ENCODE assay signal across 25 cellular contexts in genomic region chr17:74497471-74497870, GRCh38. TPM values are rescaled to one million over a fixed set of nuclear protein-coding genes. Genes with fewer than 3 reads are reported as not detected.
DNase-seq lines count a peak whose midpoint lies in the region; ATAC-seq, FAIRE-seq and TF ChIP-seq lines count a peak whose summit lies in the region.
"Had no signal": no experiment of that assay in that cellular context is flagged by ENCODE, and none has a peak within 500 bp of the region (broad histone marks: within the 10 kb centered on the region; RNA-seq: fewer than 3 reads in every experiment).

No MANE protein-coding gene starts in this region.

- no peaks in the 10 kb centered on the region for H3K9me3 Mint-ChIP-seq in glutamatergic neuron (ENCODE audit: unreplicated experiment)
- H3K9me3 Mint-ChIP-seq: CD8-positive, alpha-beta T cell; H9 had no signal

- H3K27me3 Mint-ChIP-seq in T-helper 17 cell (peaks cover 15% of the 10 kb centered on the region), glutamatergic neuron (ENCODE audit: unreplicated experiment) (peaks cover 6% of the 10 kb centered on the region)

- intact Hi-C loops in cardiac septum (cut with DNase I), result no loop called here
- intact Hi-C loops in left ventricle myocardium superior (cut with micrococcal nuclease), result no loop called here

- peak overlapping the region; percentile 63 for H3K27ac Mint-ChIP-seq in T-helper 17 cell
- H3K27ac Mint-ChIP-seq in glutamatergic neuron (ENCODE audit: unreplicated experiment), result no peak overlapping the region
- H3K27ac Mint-ChIP-seq: CD8-positive, alpha-beta T cell; H9; HFFc6 had no signal

- ATAC-seq in left ventricle myocardium superior (no peak), T-helper 17 cell (no peak), left lobe of liver (no peak)
- ATAC-seq: CD8-positive, alpha-beta T cell had no signal

- H3K9me3 ChIP-seq in T-helper 17 cell (ENCODE audit: control insufficient read depth, low read length, poor library complexity, severe bottlenecking), result no peaks in the 10 kb centered on the region
- H3K9me3 ChIP-seq: MG63 had no signal

- H3K4me3 Mint-ChIP-seq in T-helper 17 cell (no peak overlapping the region), glutamatergic neuron (ENCODE audit: unreplicated experiment) (no peak overlapping the region)
- H3K4me3 Mint-ChIP-seq: CD8-positive, alpha-beta T cell; H9; HFFc6 had no signal

- DNase-seq in cardiac septum (ENCODE audit: low spot score) (peak; percentile 51), left ventricle myocardium superior (no peak), T-helper 17 cell (no peak), left lobe of liver (ENCODE audit: low spot score) (peak; percentile 39), urothelium cell line (ENCODE audit: low spot score) (peak; percentile 3), NCI-H1092 treated with DMSO at 0.1 percent for 48 hours (lab: John Stamatoyannopoulos, UW) (no peak), Ammon's horn (ENCODE audit: low spot score) (no peak), glutamatergic neuron (no peak)
- DNase-seq: DMS153, GM23248, H9, HFFc6, MG63, NCI-H1092, NCI-H1436 treated with DMSO at 0.1 percent for 48 hours, NCI-H2029, NCI-H526, Right ventricle myocardium superior had no signal

- no peaks in the 10 kb centered on the region for H3K36me3 Mint-ChIP-seq in T-helper 17 cell (ENCODE audit: low read depth)
- H3K36me3 Mint-ChIP-seq in glutamatergic neuron (ENCODE audit: unreplicated experiment), result no peaks in the 10 kb centered on the region
- H3K36me3 Mint-ChIP-seq: CD8-positive, alpha-beta T cell had no signal

- TF ChIP-seq CTCF in glutamatergic neuron (IDR thresholded peaks at IDR 0.05; ENCODE audit: partially characterized antibody, unreplicated experiment), result no peak

- H3K4me1 Mint-ChIP-seq in T-helper 17 cell, result no peaks in the 10 kb centered on the region
- H3K4me1 Mint-ChIP-seq in glutamatergic neuron (ENCODE audit: low read depth, unreplicated experiment), result peaks cover 2% of the 10 kb centered on the region

- FAIRE-seq in urothelium cell line (lab: Jason Lieb, UNC), result no peak
- FAIRE-seq: GM12892 had no signal

RNA-seq across cellular contexts. Expression of gene CD300A, which starts 31.0 kb away (rescaled TPM):
- total RNA-seq in cardiac septum (2.6 TPM), left ventricle myocardium superior (1.9 TPM), T-helper 17 cell (1 to 10 TPM; 2.4 to 9.6 TPM), left lobe of liver (3.8 TPM), glutamatergic neuron (ENCODE audit: unreplicated experiment) (0.25 TPM)
- total RNA-seq: A673, G401, GM23248, H9, HFFc6, LHCN-M2, RPMI7951, SK-MEL-5 had no signal

RNA-seq across cellular contexts. Expression of gene CD300LB, which starts 33.8 kb away (rescaled TPM):
- total RNA-seq in cardiac septum (not detected), left ventricle myocardium superior (0.25 TPM), T-helper 17 cell (1 to 10 TPM in 1 of 2 donors, under 1 TPM in 1; 0.34 to 1.4 TPM), left lobe of liver (0.08 TPM), glutamatergic neuron (ENCODE audit: unreplicated experiment) (not detected)
- total RNA-seq: A673; CD8-positive, alpha-beta T cell; G401; GM23248; H9; HFFc6; LHCN-M2; RPMI7951; SK-MEL-5 had no signal

RNA-seq across cellular contexts. Expression of gene CD300C, which starts 48.4 kb away (rescaled TPM):
- total RNA-seq in cardiac septum (0.24 TPM), left ventricle myocardium superior (0.82 TPM), T-helper 17 cell (1 to 10 TPM in 1 of 2 donors, under 1 TPM in 1; 0.37 to 1.2 TPM), left lobe of liver (0.50 TPM), glutamatergic neuron (ENCODE audit: unreplicated experiment) (not detected)
- total RNA-seq: A673; CD8-positive, alpha-beta T cell; G401; H9; HFFc6; LHCN-M2; RPMI7951 had no signal

Comparison
In these comparisons a context has a peak if more than half of its experiments do, and no peak if none do; other contexts are left out.
1. DNase-seq: peak in cardiac septum (single experiment), left lobe of liver (single experiment) and urothelium cell line (single experiment); none in left ventricle myocardium superior (single experiment), T-helper 17 cell (0 of 3), NCI-H1092 treated with DMSO at 0.1 percent for 48 hours (single experiment), Ammon's horn (single experiment) and glutamatergic neuron (single experiment).